8 cellular contexts compared by ENCODE assay signal in genomic region chr18:54261894-54262293, GRCh38. TPM values are rescaled to one million over a fixed set of nuclear protein-coding genes. Genes with fewer than 3 reads are reported as not detected.
A peak's percentile ranks its signal among the peaks of the same experiment; 100 is the strongest.
DNase-seq lines count a peak whose midpoint lies in the region; ATAC-seq, FAIRE-seq and TF ChIP-seq lines count a peak whose summit lies in the region.

No MANE protein-coding gene starts in this region.

- no peak overlapping the region for H4K8ac ChIP-seq in mesenchymal stem cell (ENCODE audit: low read length)

- H3K79me1 ChIP-seq in mesenchymal stem cell (replicated peaks; ENCODE audit: low read length, poor library complexity, severe bottlenecking) = no peaks in the 10 kb centered on the region

- H3K27ac Mint-ChIP-seq in T-helper 2 cell treated with Interferon-gamma antibody and Interleukin-4, amounts not matched to agents 5 μg/mL and 100 μg/mL, for 36 hours = peak overlapping the region; percentile 85

- no peak overlapping the region for H3K4me3 ChIP-seq in mesenchymal stem cell (ENCODE audit: insufficient read depth in 1 of 2, low read depth in 1 of 2, low read length in 2 of 2)
- no peak overlapping the region for H3K4me3 ChIP-seq in psoas muscle
- H3K4me3 ChIP-seq in vagina = no peak overlapping the region

- no peaks in the 10 kb centered on the region for H3K9me3 Mint-ChIP-seq in T-helper 2 cell treated with Interferon-gamma antibody and Interleukin-4, amounts not matched to agents 5 μg/mL and 100 μg/mL, for 36 hours

- H3K23ac ChIP-seq in mesenchymal stem cell (ENCODE audit: low read length in 2 of 2) = no peak overlapping the region

- no peak overlapping the region for H3K18ac ChIP-seq in mesenchymal stem cell (ENCODE audit: low read depth in 1 of 2, low read length in 2 of 2)

- no peak overlapping the region for H2AFZ ChIP-seq in mesenchymal stem cell (ENCODE audit: low read depth, low read length)

- no peak overlapping the region for H3K9ac ChIP-seq in mesenchymal stem cell (ENCODE audit: low read length)

- WGBS in mesenchymal stem cell = 93% methylated on average over 3 of the region's 3 CpGs
- WGBS in psoas muscle, 3 donors = 74 to 81% (median 81%) methylated on average over 3 of the region's 3 CpGs

- DNase-seq in GM19239 (ENCODE audit: insufficient read length, low spot score) (no peak), mesenchymal stem cell (no peak), psoas muscle (no peak), HTR-8/SVneo (ENCODE audit: insufficient read length, low spot score) (no peak), vagina (ENCODE audit: extremely low spot score in 2 of 2) (no peak)
- peak; percentile 66 for DNase-seq in T-helper 2 cell treated with Interferon-gamma antibody and Interleukin-4, amounts not matched to agents 5 μg/mL and 100 μg/mL, for 36 hours (ENCODE audit: low spot score)
- DNase-seq in stimulated activated CD4-positive, alpha-beta T cell treated with anti-CD3 and anti-CD28 coated beads, Interleukin-4, amount 100 ng/mL, for 1 hour = peak; percentile 64

- TF ChIP-seq CTCF in psoas muscle (IDR thresholded peaks at IDR 0.05) (no peak), vagina (IDR thresholded peaks at IDR 0.05) (no peak)

- H4K91ac ChIP-seq in mesenchymal stem cell (ENCODE audit: low read length) = no peak overlapping the region

- peaks cover 42% of the 10 kb centered on the region for H3K4me1 Mint-ChIP-seq in T-helper 2 cell treated with Interferon-gamma antibody and Interleukin-4, amounts not matched to agents 5 μg/mL and 100 μg/mL, for 36 hours (ENCODE audit: low read depth)

- H3K4me3 Mint-ChIP-seq in T-helper 2 cell treated with Interferon-gamma antibody and Interleukin-4, amounts not matched to agents 5 μg/mL and 100 μg/mL, for 36 hours = peak overlapping the region; percentile 54

- ATAC-seq in HG02943 (IDR thresholded peaks at IDR 0.05; ENCODE audit: low read depth, unreplicated experiment) (peak; percentile 71), psoas muscle (no peak)

- H2BK120ac ChIP-seq in mesenchymal stem cell (ENCODE audit: low read depth, low read length) = no peak overlapping the region

- no peak overlapping the region for H3K4ac ChIP-seq in mesenchymal stem cell (ENCODE audit: low read depth in 1 of 2, low read length in 2 of 2)

- no peak overlapping the region for H2AK5ac ChIP-seq in mesenchymal stem cell (ENCODE audit: low read length, severe bottlenecking)

- H3K27ac ChIP-seq in mesenchymal stem cell (ENCODE audit: low read length, poor library complexity, severe bottlenecking) (no peak overlapping the region), psoas muscle (no peak overlapping the region), vagina (no peak overlapping the region)

- H3K14ac ChIP-seq in mesenchymal stem cell (ENCODE audit: low read length in 2 of 2) = no peak overlapping the region

- H3K4me1 ChIP-seq in mesenchymal stem cell (ENCODE audit: control insufficient read depth, insufficient read depth, low read depth, low read length) = peaks cover 1% of the 10 kb centered on the region
- H3K4me1 ChIP-seq in psoas muscle = no peaks in the 10 kb centered on the region
- no peaks in the 10 kb centered on the region for H3K4me1 ChIP-seq in vagina

- intact Hi-C loops in psoas muscle (cut with DNase I) = no loop called here
- intact Hi-C loops in vagina (cut with DNase I) = no loop called here

- H3K27me3 ChIP-seq in mesenchymal stem cell (ENCODE audit: control insufficient read depth in 1 of 2, insufficient read depth in 1 of 2, low read length in 2 of 2) (no peaks in the 10 kb centered on the region), psoas muscle (ENCODE audit: insufficient read depth in 3 of 3, low read length in 2 of 3) (no peaks in the 10 kb centered on the region), vagina (no peaks in the 10 kb centered on the region)

- no peak for TF ChIP-seq POLR2A in vagina (IDR thresholded peaks at IDR 0.05)

- no peak overlapping the region for H2BK15ac ChIP-seq in mesenchymal stem cell (ENCODE audit: low read depth, poor library complexity, severe bottlenecking)

- no peaks in the 10 kb centered on the region for H3K27me3 Mint-ChIP-seq in T-helper 2 cell treated with Interferon-gamma antibody and Interleukin-4, amounts not matched to agents 5 μg/mL and 100 μg/mL, for 36 hours (ENCODE audit: low read depth)

- no peak overlapping the region for H2BK5ac ChIP-seq in mesenchymal stem cell (ENCODE audit: low read depth, low read length, poor library complexity, severe bottlenecking)

- no peak overlapping the region for H3K4me2 ChIP-seq in mesenchymal stem cell (ENCODE audit: low read length, poor library complexity, severe bottlenecking)

- no peak overlapping the region for H2BK12ac ChIP-seq in mesenchymal stem cell (ENCODE audit: low read length in 2 of 2)

- H3K36me3 Mint-ChIP-seq in T-helper 2 cell treated with Interferon-gamma antibody and Interleukin-4, amounts not matched to agents 5 μg/mL and 100 μg/mL, for 36 hours (ENCODE audit: low read depth) = peaks cover 2% of the 10 kb centered on the region

- H3K36me3 ChIP-seq in mesenchymal stem cell (ENCODE audit: control insufficient read depth in 1 of 2, insufficient read depth in 2 of 2, low read depth in 1 of 2, low read length in 2 of 2) (no peaks in the 10 kb centered on the region), psoas muscle (ENCODE audit: insufficient read depth in 1 of 2, low read depth in 1 of 2) (no peaks in the 10 kb centered on the region), vagina (no peaks in the 10 kb centered on the region)

- FAIRE-seq in GM19239 (lab: Jason Lieb, UNC) (peak; percentile 96), HTR-8/SVneo (lab: Jason Lieb, UNC) (no peak)

- H3K9me3 ChIP-seq in mesenchymal stem cell (ENCODE audit: control insufficient read depth, low read length) (no peaks in the 10 kb centered on the region), psoas muscle (no peaks in the 10 kb centered on the region), vagina (no peaks in the 10 kb centered on the region)

RNA-seq across cellular contexts. Expression of gene POLI, which starts 7.4 kb away (rescaled TPM):
- 14.3 TPM for polyA plus RNA-seq in mesenchymal stem cell (2013, experiment 1 of 2)
- 13.8 TPM for polyA plus RNA-seq in mesenchymal stem cell (2013, experiment 2 of 2)
- total RNA-seq in psoas muscle (10 to 100 TPM in 2 of 4 donors, 1 to 10 TPM in 2; 8.1 to 13.9 (median 10.7) TPM), vagina (20.9 TPM)
- polyA plus RNA-seq in psoas muscle = 10 to 100 TPM in 1 of 3 donors, 1 to 10 TPM in 2; 5.8 to 12.6 (median 8.0) TPM

RNA-seq across cellular contexts. Expression of gene MBD2, which starts 37.4 kb away (rescaled TPM):
- 25.6 TPM for polyA plus RNA-seq in mesenchymal stem cell (2013, experiment 1 of 2)
- polyA plus RNA-seq in mesenchymal stem cell (2013, experiment 2 of 2) = 26.0 TPM
- total RNA-seq in psoas muscle = 10 to 100 TPM; 26.9 to 44.7 (median 31.2) TPM
- polyA plus RNA-seq in psoas muscle = 10 to 100 TPM; 16.0 to 23.4 (median 16.8) TPM
- 43.0 TPM for total RNA-seq in vagina

Comparison
In these comparisons a context has a peak if more than half of its experiments do, and no peak if none do; other contexts are left out.
1. DNase-seq: peak in T-helper 2 cell treated with Interferon-gamma antibody and Interleukin-4, amounts not matched to agents 5 μg/mL and 100 μg/mL, for 36 hours (single experiment) and stimulated activated CD4-positive, alpha-beta T cell treated with anti-CD3 and anti-CD28 coated beads, Interleukin-4, amount 100 ng/mL, for 1 hour (single experiment); none in GM19239 (single experiment), mesenchymal stem cell (single experiment), psoas muscle (0 of 2), HTR-8/SVneo (single experiment) and vagina (0 of 2).